Comparison of ENCODE assay signal across 22 cellular contexts in genomic region chr9:129432255-129432654, GRCh38.
DNase-seq lines count a peak whose midpoint lies in the region; ATAC-seq and TF ChIP-seq lines count a peak whose summit lies in the region.
"Had no signal": no experiment of that assay in that cellular context is flagged by ENCODE, and none has a peak within 500 bp of the region (broad histone marks: within the 10 kb centered on the region; RNA-seq: fewer than 3 reads in every experiment).

No MANE protein-coding gene starts in this region.

- H3K23ac ChIP-seq in IMR-90 (ENCODE audit: low read depth, low read length): no peak overlapping the region

- H2AFZ ChIP-seq in IMR-90 (replicated peaks; ENCODE audit: low read length, poor library complexity) (peak overlapping the region; percentile 53), neuron (ENCODE audit: low read depth, low read length) (peak overlapping the region; percentile 7)

- H3K18ac ChIP-seq in IMR-90 (ENCODE audit: low read depth, low read length): no peak overlapping the region

- peaks cover 15% of the 10 kb centered on the region for H3K27me3 Mint-ChIP-seq in endothelial cell (ENCODE audit: unreplicated experiment)

- no peaks in the 10 kb centered on the region for H3K9me1 ChIP-seq in IMR-90 (ENCODE audit: insufficient read depth, low read length)

- H2AK5ac ChIP-seq in IMR-90 (ENCODE audit: low read depth, low read length): no peak overlapping the region

- H3K14ac ChIP-seq in IMR-90 (replicated peaks; ENCODE audit: low read depth, low read length): no peak overlapping the region

- peaks cover 10% of the 10 kb centered on the region for H3K4me1 Mint-ChIP-seq in endothelial cell (ENCODE audit: unreplicated experiment)

- H3K27ac ChIP-seq in 22Rv1: peak overlapping the region; percentile 89
- H3K27ac ChIP-seq in IMR-90 (ENCODE audit: insufficient read depth, low read length): no peak overlapping the region
- H3K27ac ChIP-seq: RWPE1, upper lobe of right lung had no signal

- dilution Hi-C loops in IMR-90 (cut with HindIII; ENCODE audit: low sequenced_read_pairs, unreplicated experiment): no loop called here

- H3K79me1 ChIP-seq in IMR-90 (ENCODE audit: low read depth in 1 of 2, low read length in 2 of 2): no peaks in the 10 kb centered on the region

- ATAC-seq in IMR-90 (ENCODE audit: low read depth) (no peak), HG03175 (IDR thresholded peaks at IDR 0.05; ENCODE audit: unreplicated experiment) (no peak)
- ATAC-seq: right cardiac atrium; stimulated activated naive CD8-positive, alpha-beta T cell treated with anti-CD3 and anti-CD28 coated beads, Interleukin-15, amount 100 ng/mL, for 72 hours; upper lobe of right lung had no signal

- H3K4me1 ChIP-seq in IMR-90 (ENCODE audit: control insufficient read depth, insufficient read depth, low read length): peaks cover 4% of the 10 kb centered on the region; the same call in 1 of the 2 replicates
- H3K4me1 ChIP-seq in neuron (ENCODE audit: insufficient read depth, low read length): peaks cover 26% of the 10 kb centered on the region

- H4K20me1 ChIP-seq in IMR-90 (ENCODE audit: insufficient read depth, low read length): no peaks in the 10 kb centered on the region

- H4K91ac ChIP-seq in IMR-90 (ENCODE audit: insufficient read depth, low read depth, low read length): no peak overlapping the region

- H3K4me2 ChIP-seq in IMR-90 (ENCODE audit: low read depth, low read length): no peak overlapping the region

- intact Hi-C loops in IMR-90 (cut with micrococcal nuclease) (no loop called here), posterior vena cava (cut with DNase I) (no loop called here)

- POLR2A ChIA-PET in IMR-90 (lab: Charles Lee; ENCODE audit: unreplicated experiment): no interaction called here

- TF ChIP-seq CTCF in 22Rv1 (IDR thresholded peaks at IDR 0.05) (no peak), IMR-90 (conservative IDR thresholded peaks at IDR 0.05; ENCODE audit: low read depth, low read length) (no peak), endothelial cell (IDR thresholded peaks at IDR 0.05; ENCODE audit: unreplicated experiment) (no peak)

- no peak overlapping the region for H2BK15ac ChIP-seq in IMR-90 (ENCODE audit: low read depth, low read length)

- H3K27ac Mint-ChIP-seq in endothelial cell (ENCODE audit: unreplicated experiment): peak overlapping the region; percentile 34
- H3K27ac Mint-ChIP-seq: activated B cell treated with CpG ODN at 0.5 μM for 24 hours; activated CD4-positive, alpha-beta memory T cell treated with anti-CD3 and anti-CD28 coated beads for 36 hours; CD4-positive, CD25-positive, alpha-beta regulatory T cell; T-helper 2 cell treated with Interferon-gamma antibody and Interleukin-4, amounts not matched to agents 5 μg/mL and 100 μg/mL, for 36 hours had no signal

- H2AK9ac ChIP-seq in IMR-90 (replicated peaks; ENCODE audit: low read depth, low read length, poor library complexity): no peak overlapping the region

- BruUV-seq in IMR-90 (replicated peaks; lab: Mats Ljungman, UMichigan): no TSS peak

- TF ChIP-seq POLR2A in IMR-90 (IDR thresholded peaks at IDR 0.05; ENCODE audit: low read depth, low read length): no peak

- no peak overlapping the region for H2BK20ac ChIP-seq in IMR-90 (ENCODE audit: low read depth, low read length)

- CTCF ChIA-PET in IMR-90 (lab: Yijun Ruan, JAX): no interaction called here

- peaks cover 6% of the 10 kb centered on the region; the same call in 1 of the 2 replicates for H3K27me3 ChIP-seq in IMR-90 (ENCODE audit: control insufficient read depth, insufficient read depth, low read length)
- H3K27me3 ChIP-seq in neuron (ENCODE audit: insufficient read depth, low read length): no peaks in the 10 kb centered on the region
- H3K27me3 ChIP-seq: upper lobe of right lung had no signal

- no peaks in the 10 kb centered on the region for H3K36me3 Mint-ChIP-seq in endothelial cell (ENCODE audit: low read depth, unreplicated experiment)
- H3K36me3 Mint-ChIP-seq: activated CD4-positive, alpha-beta memory T cell treated with anti-CD3 and anti-CD28 coated beads for 36 hours; CD4-positive, CD25-positive, alpha-beta regulatory T cell had no signal

- peaks cover 5% of the 10 kb centered on the region for H3K9me3 ChIP-seq in IMR-90 (ENCODE audit: control insufficient read depth, insufficient read depth, low read length)
- no peaks in the 10 kb centered on the region for H3K9me3 ChIP-seq in neuron (ENCODE audit: low read length)
- H3K9me3 ChIP-seq: HAP-1, heart left ventricle, upper lobe of right lung had no signal

- in situ Hi-C loops in IMR-90 (cut with MboI; ENCODE audit: low sequenced_read_pairs): no loop called here

- DNase-seq in IMR-90 (no peak), endothelial cell (ENCODE audit: low spot score) (no peak), NOMO-1 treated with DMSO at 0.1 percent for 48 hours (lab: John Stamatoyannopoulos, UW; ENCODE audit: unreplicated experiment) (no peak), DMS53 treated with DMSO at 0.1 percent for 48 hours (lab: John Stamatoyannopoulos, UW; ENCODE audit: unreplicated experiment) (no peak), posterior vena cava (ENCODE audit: low spot score) (no peak)
- DNase-seq: activated B cell treated with CpG ODN at 0.5 μM for 24 hours; activated CD4-positive, alpha-beta memory T cell treated with anti-CD3 and anti-CD28 coated beads for 36 hours; activated effector memory CD4-positive, alpha-beta T cell treated with anti-CD3 and anti-CD28 coated beads, Interleukin-2, amount 50 U/mL, for 16 hours; CD4-positive, CD25-positive, alpha-beta regulatory T cell; NCI-H1417 treated with DMSO at 0.1 percent for 48 hours; NCI-H524; stimulated activated CD4-positive, alpha-beta T cell treated with anti-CD3 and anti-CD28 coated beads, Interleukin-12 subunit alpha, Interleukin-12 subunit beta, amount 100 ng/mL, for 4 hours; stimulated activated naive CD8-positive, alpha-beta T cell treated with anti-CD3 and anti-CD28 coated beads, Interleukin-15, amount 100 ng/mL, for 72 hours; upper lobe of right lung had no signal

- H3K36me3 ChIP-seq in IMR-90 (ENCODE audit: control insufficient read depth, insufficient read depth, low read length) (no peaks in the 10 kb centered on the region), neuron (ENCODE audit: insufficient read depth, low read length) (no peaks in the 10 kb centered on the region)
- H3K36me3 ChIP-seq: HAP-1, heart left ventricle, upper lobe of right lung had no signal

- no peak overlapping the region for H3K4ac ChIP-seq in IMR-90 (ENCODE audit: low read depth, low read length)

- H3K9ac ChIP-seq in IMR-90 (ENCODE audit: low read depth, low read length): no peak overlapping the region

- H2BK120ac ChIP-seq in IMR-90 (ENCODE audit: low read depth, low read length): no peak overlapping the region

- H3K4me3 ChIP-seq in IMR-90 (ENCODE audit: insufficient read depth, low read depth, low read length) (no peak overlapping the region), neuron (ENCODE audit: low read length) (no peak overlapping the region)
- H3K4me3 ChIP-seq: HAP-1, heart left ventricle, upper lobe of right lung had no signal

- 78% methylated on average over 5 of the region's 9 CpGs; no CpG with 5 or more reads in 1 of the 2 experiments for WGBS in IMR-90 (ENCODE audit: extremely low coverage in 2 of 2, insufficient read length in 1 of 2), 2 experiments

- no peak overlapping the region for H4K8ac ChIP-seq in IMR-90 (ENCODE audit: low read depth in 2 of 2, low read length in 2 of 2)

- H3K4me3 Mint-ChIP-seq in endothelial cell (ENCODE audit: unreplicated experiment): no peak overlapping the region
- H3K4me3 Mint-ChIP-seq: activated B cell treated with CpG ODN at 0.5 μM for 24 hours; activated CD4-positive, alpha-beta memory T cell treated with anti-CD3 and anti-CD28 coated beads for 36 hours; CD4-positive, CD25-positive, alpha-beta regulatory T cell; stimulated activated naive CD8-positive, alpha-beta T cell treated with anti-CD3 and anti-CD28 coated beads, Interleukin-15, amount 100 ng/mL, for 72 hours; T-helper 2 cell treated with Interferon-gamma antibody and Interleukin-4, amounts not matched to agents 5 μg/mL and 100 μg/mL, for 36 hours had no signal

- no peaks in the 10 kb centered on the region for H3K9me3 Mint-ChIP-seq in endothelial cell (ENCODE audit: unreplicated experiment)
- H3K9me3 Mint-ChIP-seq: activated B cell treated with CpG ODN at 0.5 μM for 24 hours; activated CD4-positive, alpha-beta memory T cell treated with anti-CD3 and anti-CD28 coated beads for 36 hours; CD4-positive, CD25-positive, alpha-beta regulatory T cell; stimulated activated naive CD8-positive, alpha-beta T cell treated with anti-CD3 and anti-CD28 coated beads, Interleukin-15, amount 100 ng/mL, for 72 hours; T-helper 2 cell treated with Interferon-gamma antibody and Interleukin-4, amounts not matched to agents 5 μg/mL and 100 μg/mL, for 36 hours had no signal

- H2BK5ac ChIP-seq in IMR-90 (ENCODE audit: low read depth, low read length, poor library complexity, severe bottlenecking): no peak overlapping the region

- no peak overlapping the region for H4K5ac ChIP-seq in IMR-90 (ENCODE audit: low read depth, low read length)

- no peak overlapping the region for H3K56ac ChIP-seq in IMR-90 (ENCODE audit: extremely low read depth, insufficient read depth, low read length)

- TF ChIP-seq RAD21 in IMR-90 (IDR thresholded peaks at IDR 0.05; ENCODE audit: low read length): no peak

TF ChIP-seq in IMR-90, 13 proteins besides CTCF, POLR2A, EP300 and RAD21:
- TF ChIP-seq SMC3 (IDR thresholded peaks at IDR 0.05; ENCODE audit: low read depth, low read length) (no peak), NFE2L2 (IDR thresholded peaks at IDR 0.05; ENCODE audit: low read depth, low read length) (no peak), CHD1 (IDR thresholded peaks at IDR 0.05; ENCODE audit: low read depth, low read length) (no peak), ELK1 (IDR thresholded peaks at IDR 0.05; ENCODE audit: borderline replicate concordance, low read depth, low read length) (no peak)
